Comparison of ENCODE assay signal across 19 cellular contexts in the genomic region with DNA sequence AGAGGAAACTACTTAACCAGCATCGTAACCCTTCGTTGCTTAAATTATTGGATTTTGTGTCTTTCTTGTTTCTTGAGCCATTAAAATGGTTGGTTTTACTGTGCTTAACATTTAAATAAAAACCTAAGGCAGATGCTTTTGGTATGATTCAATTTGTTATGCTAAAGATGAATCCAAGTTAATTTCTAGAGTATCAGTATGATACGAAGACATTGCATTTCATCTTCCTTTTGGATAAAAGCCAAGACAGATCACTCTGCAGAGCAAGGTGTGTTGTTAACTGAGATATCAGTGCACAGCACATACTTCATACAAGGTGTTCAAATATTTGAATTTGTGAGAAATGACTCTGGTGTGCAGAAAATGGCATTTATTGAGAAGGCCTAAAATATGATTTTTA.
"Had no signal": no experiment of that assay in that cellular context is flagged by ENCODE, and none has a peak within 500 bp of the region (broad histone marks: within the 10 kb centered on the region; RNA-seq: fewer than 3 reads in every experiment).

No MANE protein-coding gene starts in this region.

- H3K27ac ChIP-seq: KMS-11 had no signal

- H3K27ac Mint-ChIP-seq: IgD-negative memory B cell had no signal

- H3K4me2 ChIP-seq: KMS-11 had no signal

- DNase-seq: Kasumi-1, MM.1S, NCI-H1092 treated with DMSO at 0.1 percent for 48 hours, NCI-H1436, NCI-H2029, NCI-H2081 treated with DMSO at 0.1 percent for 48 hours, NCI-H2171, NCI-H226, NCI-H446, NCI-H510A, NCI-H524 treated with DMSO at 0.1 percent for 48 hours, NCI-H69, NCI-H774, RPMI8226, SHP77 had no signal

- H3K4me3 ChIP-seq: K562 had no signal

- H3K4me3 Mint-ChIP-seq: IgD-negative memory B cell had no signal

- H3K27me3 Mint-ChIP-seq: IgD-negative memory B cell had no signal

- H3K9me3 Mint-ChIP-seq: IgD-negative memory B cell had no signal

- H3K9ac ChIP-seq: KMS-11 had no signal

- ATAC-seq: K562, SK-N-SH treated with all-trans-retinoic acid at 6 μM for 48 hours had no signal
